Comparison of ENCODE assay signal across 1 cellular context in the genomic region with DNA sequence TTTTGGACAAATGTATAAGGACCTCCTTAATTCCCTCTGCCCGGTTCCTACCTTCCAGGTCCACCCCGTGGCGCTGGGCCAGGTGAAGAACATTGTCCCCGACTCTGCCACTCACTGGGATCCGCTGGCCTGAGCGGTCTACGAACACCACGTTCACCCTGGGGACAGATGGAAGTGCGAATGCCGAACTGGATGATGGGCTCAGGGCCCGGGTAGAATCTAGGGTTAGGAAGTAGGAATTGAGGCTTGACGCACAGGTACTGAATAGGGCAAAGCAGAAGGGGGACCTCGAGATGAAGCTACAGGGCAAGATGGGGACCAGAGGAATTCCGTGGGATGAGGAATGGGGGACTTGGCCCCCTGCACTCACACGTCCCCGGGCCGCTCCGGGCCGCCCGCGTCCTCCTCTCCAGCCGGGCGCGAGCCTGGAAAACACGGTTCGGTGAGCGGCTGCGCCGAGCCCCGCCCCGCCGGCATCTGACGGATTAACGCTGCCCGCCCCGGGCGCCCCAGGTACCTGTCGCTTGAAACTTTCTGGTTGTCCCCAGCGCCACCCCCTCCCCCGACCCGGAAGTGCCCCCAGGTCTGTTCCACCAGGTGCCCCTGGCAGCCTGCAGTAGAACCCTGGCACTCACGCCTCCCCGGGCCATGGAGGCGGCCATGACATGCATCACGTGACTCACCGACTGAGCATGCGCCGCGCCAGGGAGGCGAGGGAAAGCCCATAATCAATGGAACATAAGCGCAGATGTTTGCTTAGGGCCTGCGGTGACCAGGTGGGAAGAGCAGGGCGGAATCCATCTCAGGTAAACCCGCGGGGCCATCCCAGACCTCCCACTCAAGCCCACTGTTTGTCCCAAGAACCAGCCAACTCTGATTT.
TF ChIP-seq lines count a peak whose summit lies in the region.

A gene (minus strand): TSS at position 681 of the 880 bp plus-strand sequence. CDS start 19 bp downstream, at position 662.

TF ChIP-seq in HepG2, 621 proteins besides CTCF, POLR2A, EP300 and RAD21 (continued from another document and continues in another):
- TF ChIP-seq, protein P1, sequence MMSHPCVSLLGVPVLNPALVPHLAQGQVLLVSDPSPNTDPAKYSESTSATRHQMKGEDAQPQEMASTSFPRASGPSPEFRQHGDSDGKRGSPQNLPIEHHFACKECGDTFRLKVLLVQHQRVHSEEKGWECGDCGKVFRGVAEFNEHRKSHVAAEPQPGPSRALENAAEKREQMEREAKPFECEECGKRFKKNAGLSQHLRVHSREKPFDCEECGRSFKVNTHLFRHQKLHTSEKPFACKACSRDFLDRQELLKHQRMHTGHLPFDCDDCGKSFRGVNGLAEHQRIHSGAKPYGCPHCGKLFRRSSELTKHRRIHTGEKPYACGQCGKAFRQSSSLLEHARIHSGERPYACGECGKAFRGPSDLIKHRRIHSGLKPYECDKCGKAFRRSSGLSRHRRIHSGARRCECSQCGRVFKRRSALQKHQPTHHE (CRISPR knock-in tag; IDR thresholded peaks at IDR 0.05; ENCODE audit: borderline replicate concordance), result 0 out of 2 replicates have a peak, but pooled peaks have one; percentile 45
- TF ChIP-seq, protein P2, sequence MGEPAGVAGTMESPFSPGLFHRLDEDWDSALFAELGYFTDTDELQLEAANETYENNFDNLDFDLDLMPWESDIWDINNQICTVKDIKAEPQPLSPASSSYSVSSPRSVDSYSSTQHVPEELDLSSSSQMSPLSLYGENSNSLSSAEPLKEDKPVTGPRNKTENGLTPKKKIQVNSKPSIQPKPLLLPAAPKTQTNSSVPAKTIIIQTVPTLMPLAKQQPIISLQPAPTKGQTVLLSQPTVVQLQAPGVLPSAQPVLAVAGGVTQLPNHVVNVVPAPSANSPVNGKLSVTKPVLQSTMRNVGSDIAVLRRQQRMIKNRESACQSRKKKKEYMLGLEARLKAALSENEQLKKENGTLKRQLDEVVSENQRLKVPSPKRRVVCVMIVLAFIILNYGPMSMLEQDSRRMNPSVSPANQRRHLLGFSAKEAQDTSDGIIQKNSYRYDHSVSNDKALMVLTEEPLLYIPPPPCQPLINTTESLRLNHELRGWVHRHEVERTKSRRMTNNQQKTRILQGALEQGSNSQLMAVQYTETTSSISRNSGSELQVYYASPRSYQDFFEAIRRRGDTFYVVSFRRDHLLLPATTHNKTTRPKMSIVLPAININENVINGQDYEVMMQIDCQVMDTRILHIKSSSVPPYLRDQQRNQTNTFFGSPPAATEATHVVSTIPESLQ (CRISPR knock-in tag; conservative IDR thresholded peaks at IDR 0.05), result no peak
- TF ChIP-seq ZNF546 (CRISPR knock-in tag; conservative IDR thresholded peaks at IDR 0.05) (no peak), FOXA1 (IDR thresholded peaks at IDR 0.05) (no peak), FOXA1 (CRISPR knock-in tag; IDR thresholded peaks at IDR 0.05) (peak; percentile 93), ZNF343 (CRISPR knock-in tag; IDR thresholded peaks at IDR 0.05) (peak; percentile 60; the same call in 1 of the 2 replicates), TSC22D2 (CRISPR knock-in tag; IDR thresholded peaks at IDR 0.05; ENCODE audit: borderline replicate concordance) (peak; percentile 61; the same call in 1 of the 2 replicates), SAP130 (CRISPR knock-in tag; IDR thresholded peaks at IDR 0.05; ENCODE audit: low read depth) (peak; percentile 93), TGIF2 (CRISPR knock-in tag; IDR thresholded peaks at IDR 0.05) (peak; percentile 82), SIX1 (CRISPR knock-in tag; IDR thresholded peaks at IDR 0.05; ENCODE audit: borderline replicate concordance) (peak; percentile 25; the same call in 1 of the 2 replicates), U2AF1 (optimal IDR thresholded peaks at IDR 0.05; ENCODE audit: low read depth, low read length) (peak; percentile 42), ZMYM4 (CRISPR knock-in tag; IDR thresholded peaks at IDR 0.05) (0 out of 2 replicates have a peak, but pooled peaks have one; percentile 20), ZNF350 (CRISPR knock-in tag; IDR thresholded peaks at IDR 0.05; ENCODE audit: borderline replicate concordance, low read depth) (peak; percentile 71), SALL2 (CRISPR knock-in tag; IDR thresholded peaks at IDR 0.05) (peak; percentile 59; the same call in 1 of the 2 replicates), GZF1 (CRISPR knock-in tag; IDR thresholded peaks at IDR 0.05) (peak; percentile 99), GATAD2A (CRISPR knock-in tag; IDR thresholded peaks at IDR 0.05) (0 out of 2 replicates have a peak, but pooled peaks have one; percentile 24), HNRNPL (IDR thresholded peaks at IDR 0.05; ENCODE audit: low read depth, low read length) (peak; percentile 88; the same call in 1 of the 2 replicates), FOSL2 (CRISPR knock-in tag; IDR thresholded peaks at IDR 0.05) (peak; percentile 71), PAX8 (CRISPR knock-in tag; IDR thresholded peaks at IDR 0.05; ENCODE audit: borderline replicate concordance) (0 out of 2 replicates have a peak, but pooled peaks have one; percentile 68), ZMAT3 (CRISPR knock-in tag; conservative IDR thresholded peaks at IDR 0.05) (0 out of 2 replicates have a peak, but pooled peaks have one; percentile 13), ZNF883 (CRISPR knock-in tag; IDR thresholded peaks at IDR 0.05; ENCODE audit: not compliant biosample characterization) (peak; percentile 62), ZNF788 (CRISPR knock-in tag; IDR thresholded peaks at IDR 0.05; ENCODE audit: borderline replicate concordance) (peak; percentile 69; the same call in 1 of the 2 replicates), ZNF138 (CRISPR knock-in tag; IDR thresholded peaks at IDR 0.05; ENCODE audit: low read depth) (0 out of 2 replicates have a peak, but pooled peaks have one; percentile 21), MATR3 (CRISPR knock-in tag; IDR thresholded peaks at IDR 0.05) (no peak), NR2F6 (IDR thresholded peaks at IDR 0.05) (no peak), NR2F6 (CRISPR knock-in tag; IDR thresholded peaks at IDR 0.05) (peak; percentile 37; the same call in 1 of the 2 replicates), TEAD3 (CRISPR knock-in tag; optimal IDR thresholded peaks at IDR 0.05; ENCODE audit: borderline replicate concordance) (peak; percentile 9), SMC3 (IDR thresholded peaks at IDR 0.05; ENCODE audit: low read length) (no peak), ZSCAN29 (CRISPR knock-in tag; conservative IDR thresholded peaks at IDR 0.05) (0 out of 2 replicates have a peak, but pooled peaks have one; percentile 63), SRSF1 (optimal IDR thresholded peaks at IDR 0.05; ENCODE audit: low read depth, low read length) (peak; percentile 15), FOXO1 (CRISPR knock-in tag; IDR thresholded peaks at IDR 0.05) (peak; percentile 25; the same call in 1 of the 2 replicates), RAD51 (IDR thresholded peaks at IDR 0.05; ENCODE audit: borderline replicate concordance) (peak; percentile 97)
- TF ChIP-seq, protein P3, sequence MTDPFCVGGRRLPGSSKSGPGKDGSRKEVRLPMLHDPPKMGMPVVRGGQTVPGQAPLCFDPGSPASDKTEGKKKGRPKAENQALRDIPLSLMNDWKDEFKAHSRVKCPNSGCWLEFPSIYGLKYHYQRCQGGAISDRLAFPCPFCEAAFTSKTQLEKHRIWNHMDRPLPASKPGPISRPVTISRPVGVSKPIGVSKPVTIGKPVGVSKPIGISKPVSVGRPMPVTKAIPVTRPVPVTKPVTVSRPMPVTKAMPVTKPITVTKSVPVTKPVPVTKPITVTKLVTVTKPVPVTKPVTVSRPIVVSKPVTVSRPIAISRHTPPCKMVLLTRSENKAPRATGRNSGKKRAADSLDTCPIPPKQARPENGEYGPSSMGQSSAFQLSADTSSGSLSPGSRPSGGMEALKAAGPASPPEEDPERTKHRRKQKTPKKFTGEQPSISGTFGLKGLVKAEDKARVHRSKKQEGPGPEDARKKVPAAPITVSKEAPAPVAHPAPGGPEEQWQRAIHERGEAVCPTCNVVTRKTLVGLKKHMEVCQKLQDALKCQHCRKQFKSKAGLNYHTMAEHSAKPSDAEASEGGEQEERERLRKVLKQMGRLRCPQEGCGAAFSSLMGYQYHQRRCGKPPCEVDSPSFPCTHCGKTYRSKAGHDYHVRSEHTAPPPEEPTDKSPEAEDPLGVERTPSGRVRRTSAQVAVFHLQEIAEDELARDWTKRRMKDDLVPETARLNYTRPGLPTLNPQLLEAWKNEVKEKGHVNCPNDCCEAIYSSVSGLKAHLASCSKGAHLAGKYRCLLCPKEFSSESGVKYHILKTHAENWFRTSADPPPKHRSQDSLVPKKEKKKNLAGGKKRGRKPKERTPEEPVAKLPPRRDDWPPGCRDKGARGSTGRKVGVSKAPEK (CRISPR knock-in tag; IDR thresholded peaks at IDR 0.05; ENCODE audit: borderline replicate concordance), result 0 out of 2 replicates have a peak, but pooled peaks have one; percentile 23
- TF ChIP-seq, protein P4, sequence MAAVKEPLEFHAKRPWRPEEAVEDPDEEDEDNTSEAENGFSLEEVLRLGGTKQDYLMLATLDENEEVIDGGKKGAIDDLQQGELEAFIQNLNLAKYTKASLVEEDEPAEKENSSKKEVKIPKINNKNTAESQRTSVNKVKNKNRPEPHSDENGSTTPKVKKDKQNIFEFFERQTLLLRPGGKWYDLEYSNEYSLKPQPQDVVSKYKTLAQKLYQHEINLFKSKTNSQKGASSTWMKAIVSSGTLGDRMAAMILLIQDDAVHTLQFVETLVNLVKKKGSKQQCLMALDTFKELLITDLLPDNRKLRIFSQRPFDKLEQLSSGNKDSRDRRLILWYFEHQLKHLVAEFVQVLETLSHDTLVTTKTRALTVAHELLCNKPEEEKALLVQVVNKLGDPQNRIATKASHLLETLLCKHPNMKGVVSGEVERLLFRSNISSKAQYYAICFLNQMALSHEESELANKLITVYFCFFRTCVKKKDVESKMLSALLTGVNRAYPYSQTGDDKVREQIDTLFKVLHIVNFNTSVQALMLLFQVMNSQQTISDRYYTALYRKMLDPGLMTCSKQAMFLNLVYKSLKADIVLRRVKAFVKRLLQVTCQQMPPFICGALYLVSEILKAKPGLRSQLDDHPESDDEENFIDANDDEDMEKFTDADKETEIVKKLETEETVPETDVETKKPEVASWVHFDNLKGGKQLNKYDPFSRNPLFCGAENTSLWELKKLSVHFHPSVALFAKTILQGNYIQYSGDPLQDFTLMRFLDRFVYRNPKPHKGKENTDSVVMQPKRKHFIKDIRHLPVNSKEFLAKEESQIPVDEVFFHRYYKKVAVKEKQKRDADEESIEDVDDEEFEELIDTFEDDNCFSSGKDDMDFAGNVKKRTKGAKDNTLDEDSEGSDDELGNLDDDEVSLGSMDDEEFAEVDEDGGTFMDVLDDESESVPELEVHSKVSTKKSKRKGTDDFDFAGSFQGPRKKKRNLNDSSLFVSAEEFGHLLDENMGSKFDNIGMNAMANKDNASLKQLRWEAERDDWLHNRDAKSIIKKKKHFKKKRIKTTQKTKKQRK (IDR thresholded peaks at IDR 0.05; ENCODE audit: low read length), result no peak
- TF ChIP-seq, protein P5, sequence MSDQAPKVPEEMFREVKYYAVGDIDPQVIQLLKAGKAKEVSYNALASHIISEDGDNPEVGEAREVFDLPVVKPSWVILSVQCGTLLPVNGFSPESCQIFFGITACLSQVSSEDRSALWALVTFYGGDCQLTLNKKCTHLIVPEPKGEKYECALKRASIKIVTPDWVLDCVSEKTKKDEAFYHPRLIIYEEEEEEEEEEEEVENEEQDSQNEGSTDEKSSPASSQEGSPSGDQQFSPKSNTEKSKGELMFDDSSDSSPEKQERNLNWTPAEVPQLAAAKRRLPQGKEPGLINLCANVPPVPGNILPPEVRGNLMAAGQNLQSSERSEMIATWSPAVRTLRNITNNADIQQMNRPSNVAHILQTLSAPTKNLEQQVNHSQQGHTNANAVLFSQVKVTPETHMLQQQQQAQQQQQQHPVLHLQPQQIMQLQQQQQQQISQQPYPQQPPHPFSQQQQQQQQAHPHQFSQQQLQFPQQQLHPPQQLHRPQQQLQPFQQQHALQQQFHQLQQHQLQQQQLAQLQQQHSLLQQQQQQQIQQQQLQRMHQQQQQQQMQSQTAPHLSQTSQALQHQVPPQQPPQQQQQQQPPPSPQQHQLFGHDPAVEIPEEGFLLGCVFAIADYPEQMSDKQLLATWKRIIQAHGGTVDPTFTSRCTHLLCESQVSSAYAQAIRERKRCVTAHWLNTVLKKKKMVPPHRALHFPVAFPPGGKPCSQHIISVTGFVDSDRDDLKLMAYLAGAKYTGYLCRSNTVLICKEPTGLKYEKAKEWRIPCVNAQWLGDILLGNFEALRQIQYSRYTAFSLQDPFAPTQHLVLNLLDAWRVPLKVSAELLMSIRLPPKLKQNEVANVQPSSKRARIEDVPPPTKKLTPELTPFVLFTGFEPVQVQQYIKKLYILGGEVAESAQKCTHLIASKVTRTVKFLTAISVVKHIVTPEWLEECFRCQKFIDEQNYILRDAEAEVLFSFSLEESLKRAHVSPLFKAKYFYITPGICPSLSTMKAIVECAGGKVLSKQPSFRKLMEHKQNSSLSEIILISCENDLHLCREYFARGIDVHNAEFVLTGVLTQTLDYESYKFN (CRISPR knock-in tag; conservative IDR thresholded peaks at IDR 0.05), result peak; percentile 41; the same call in 1 of the 2 replicates
- TF ChIP-seq, protein P6, sequence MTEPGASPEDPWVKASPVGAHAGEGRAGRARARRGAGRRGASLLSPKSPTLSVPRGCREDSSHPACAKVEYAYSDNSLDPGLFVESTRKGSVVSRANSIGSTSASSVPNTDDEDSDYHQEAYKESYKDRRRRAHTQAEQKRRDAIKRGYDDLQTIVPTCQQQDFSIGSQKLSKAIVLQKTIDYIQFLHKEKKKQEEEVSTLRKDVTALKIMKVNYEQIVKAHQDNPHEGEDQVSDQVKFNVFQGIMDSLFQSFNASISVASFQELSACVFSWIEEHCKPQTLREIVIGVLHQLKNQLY (CRISPR knock-in tag; IDR thresholded peaks at IDR 0.05), result peak; percentile 72
- TF ChIP-seq, protein P7, sequence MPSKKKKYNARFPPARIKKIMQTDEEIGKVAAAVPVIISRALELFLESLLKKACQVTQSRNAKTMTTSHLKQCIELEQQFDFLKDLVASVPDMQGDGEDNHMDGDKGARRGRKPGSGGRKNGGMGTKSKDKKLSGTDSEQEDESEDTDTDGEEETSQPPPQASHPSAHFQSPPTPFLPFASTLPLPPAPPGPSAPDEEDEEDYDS (CRISPR knock-in tag; IDR thresholded peaks at IDR 0.05), result peak; percentile 66
- TF ChIP-seq, protein P8, sequence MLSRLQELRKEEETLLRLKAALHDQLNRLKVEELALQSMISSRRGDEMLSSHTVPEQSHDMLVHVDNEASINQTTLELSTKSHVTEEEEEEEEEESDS (CRISPR knock-in tag; IDR thresholded peaks at IDR 0.05; ENCODE audit: borderline replicate concordance), result no peak
- TF ChIP-seq, protein P9, sequence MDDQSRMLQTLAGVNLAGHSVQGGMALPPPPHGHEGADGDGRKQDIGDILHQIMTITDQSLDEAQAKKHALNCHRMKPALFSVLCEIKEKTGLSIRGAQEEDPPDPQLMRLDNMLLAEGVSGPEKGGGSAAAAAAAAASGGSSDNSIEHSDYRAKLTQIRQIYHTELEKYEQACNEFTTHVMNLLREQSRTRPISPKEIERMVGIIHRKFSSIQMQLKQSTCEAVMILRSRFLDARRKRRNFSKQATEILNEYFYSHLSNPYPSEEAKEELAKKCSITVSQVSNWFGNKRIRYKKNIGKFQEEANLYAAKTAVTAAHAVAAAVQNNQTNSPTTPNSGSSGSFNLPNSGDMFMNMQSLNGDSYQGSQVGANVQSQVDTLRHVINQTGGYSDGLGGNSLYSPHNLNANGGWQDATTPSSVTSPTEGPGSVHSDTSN (CRISPR knock-in tag; IDR thresholded peaks at IDR 0.05; ENCODE audit: borderline replicate concordance), result no peak
- TF ChIP-seq, protein P10, sequence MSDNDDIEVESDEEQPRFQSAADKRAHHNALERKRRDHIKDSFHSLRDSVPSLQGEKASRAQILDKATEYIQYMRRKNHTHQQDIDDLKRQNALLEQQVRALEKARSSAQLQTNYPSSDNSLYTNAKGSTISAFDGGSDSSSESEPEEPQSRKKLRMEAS (IDR thresholded peaks at IDR 0.05), result peak; percentile 96
